ENCODE assay signal across 10 cellular contexts in genomic region chr12:49983892-49984291, GRCh38. TPM values are rescaled to one million over a fixed set of nuclear protein-coding genes. Genes with fewer than 3 reads are reported as not detected.
DNase-seq lines count a peak whose midpoint lies in the region; ATAC-seq, FAIRE-seq and TF ChIP-seq lines count a peak whose summit lies in the region.
"Had no signal": no experiment of that assay in that cellular context is flagged by ENCODE, and none has a peak within 500 bp of the region (broad histone marks: within the 10 kb centered on the region; RNA-seq: fewer than 3 reads in every experiment).

No MANE protein-coding gene starts in this region.

- H3K9ac ChIP-seq in muscle layer of colon (ENCODE audit: low read length) (peak overlapping the region; percentile 17), kidney (ENCODE audit: low read length in 2 of 2) (peak overlapping the region in 1 of 2 donors; percentile 36)

- H3K36me3 ChIP-seq in muscle layer of colon (ENCODE audit: insufficient read depth, low read length) (no peaks in the 10 kb centered on the region), kidney (ENCODE audit: control insufficient read depth in 1 of 2, insufficient read depth in 2 of 2, low read length in 2 of 2) (no peaks in the 10 kb centered on the region)

- no peak for TF ChIP-seq CTCF in kidney (IDR thresholded peaks at IDR 0.05; ENCODE audit: borderline replicate concordance, extremely low read depth, insufficient read depth)

- FAIRE-seq in kidney (lab: Jason Lieb, UNC), result no peak
- FAIRE-seq: GM12891 had no signal

- no peak overlapping the region for H3K27ac Mint-ChIP-seq in naive thymus-derived CD8-positive, alpha-beta T cell

- ATAC-seq in HG02885 (IDR thresholded peaks at IDR 0.05; ENCODE audit: poor library complexity, unreplicated experiment), result no peak
- no peak for ATAC-seq in naive thymus-derived CD8-positive, alpha-beta T cell

- intact Hi-C loops in kidney (cut with DNase I), result no loop called here

- H3K4me1 Mint-ChIP-seq in naive thymus-derived CD8-positive, alpha-beta T cell, result no peaks in the 10 kb centered on the region

- H3K27ac ChIP-seq in caudate nucleus (ENCODE audit: low read depth, low read length), result peak overlapping the region; percentile 42
- peak overlapping the region; percentile 72 for H3K27ac ChIP-seq in muscle layer of colon (ENCODE audit: low read depth, low read length)
- no peak overlapping the region for H3K27ac ChIP-seq in kidney (ENCODE audit: low read depth in 2 of 2, low read length in 2 of 2)

- H3K27me3 ChIP-seq in muscle layer of colon (ENCODE audit: control insufficient read depth in 1 of 2, insufficient read depth in 2 of 2, low read length in 2 of 2), result no peaks in the 10 kb centered on the region

- H3K9me3 Mint-ChIP-seq in naive thymus-derived CD8-positive, alpha-beta T cell, result no peaks in the 10 kb centered on the region

- H3K9me3 ChIP-seq in muscle layer of colon (ENCODE audit: low read length), result no peaks in the 10 kb centered on the region
- no peaks in the 10 kb centered on the region for H3K9me3 ChIP-seq in kidney (ENCODE audit: control insufficient read depth in 1 of 2, low read length in 2 of 2)

- no peaks in the 10 kb centered on the region for H3K27me3 Mint-ChIP-seq in naive thymus-derived CD8-positive, alpha-beta T cell

- no peak overlapping the region for H3K4me3 Mint-ChIP-seq in naive thymus-derived CD8-positive, alpha-beta T cell

- POLR2A ChIA-PET in naive thymus-derived CD8-positive, alpha-beta T cell (lab: Charles Lee), result no interaction called here

- H3K4me1 ChIP-seq in muscle layer of colon (ENCODE audit: insufficient read depth, low read length) (peaks cover 65% of the 10 kb centered on the region), kidney (ENCODE audit: control insufficient read depth in 1 of 2, insufficient read depth in 1 of 2, low read depth in 1 of 2, low read length in 2 of 2) (peaks cover 19 to 27% of the 10 kb centered on the region in 2 donors)

- DNase-seq in CD1c-positive myeloid dendritic cell (ENCODE audit: extremely low spot score) (peak; percentile 58), NCI-H1105 treated with DMSO at 0.1 percent for 48 hours (lab: John Stamatoyannopoulos, UW) (peak; percentile 54), caudate nucleus (lab: John Stamatoyannopoulos, UW) (peak in 19 of 61 donors; percentile 26 to 69 (median 40)), cerebellar nuclear complex (lab: John Stamatoyannopoulos, UW) (no peak), kidney (no peak)
- no peak for DNase-seq in naive thymus-derived CD8-positive, alpha-beta T cell

- H3K4me3 ChIP-seq in muscle layer of colon (ENCODE audit: low read depth in 1 of 2, low read length in 2 of 2), result peak overlapping the region; percentile 8 to 12
- H3K4me3 ChIP-seq in kidney (ENCODE audit: low read length in 2 of 2), result no peak overlapping the region

- H3K36me3 Mint-ChIP-seq in naive thymus-derived CD8-positive, alpha-beta T cell, result peaks cover 0 to 5% (median 4%) of the 10 kb centered on the region in 3 donors

RNA-seq across cellular contexts. Expression of gene AQP6, which starts 11.1 kb away (rescaled TPM):
- 12.0 TPM for total RNA-seq in kidney
- 74.1 TPM for polyA plus RNA-seq in kidney (ENCODE audit: insufficient read depth, low read depth, low replicate concordance)
- total RNA-seq in naive thymus-derived CD8-positive, alpha-beta T cell, result not detected
- not detected for polyA plus RNA-seq in naive thymus-derived CD8-positive, alpha-beta T cell
- total RNA-seq: mononuclear cell had no signal

RNA-seq across cellular contexts. Expression of gene AQP5, which starts 22.2 kb away (rescaled TPM):
- 0.91 TPM for total RNA-seq in kidney
- 0.99 TPM for polyA plus RNA-seq in kidney (ENCODE audit: insufficient read depth, low read depth, low replicate concordance)
- not detected for total RNA-seq in naive thymus-derived CD8-positive, alpha-beta T cell
- not detected for polyA plus RNA-seq in naive thymus-derived CD8-positive, alpha-beta T cell
- total RNA-seq: mononuclear cell had no signal

RNA-seq across cellular contexts. Expression of gene AQP2, which starts 33.4 kb away (rescaled TPM):
- 122 TPM for total RNA-seq in kidney
- 666 TPM for polyA plus RNA-seq in kidney (ENCODE audit: insufficient read depth, low read depth, low replicate concordance)
- not detected for total RNA-seq in naive thymus-derived CD8-positive, alpha-beta T cell
- not detected for polyA plus RNA-seq in naive thymus-derived CD8-positive, alpha-beta T cell
- total RNA-seq: mononuclear cell had no signal

RNA-seq across cellular contexts. Expression of gene RACGAP1, which starts 41.4 kb away (rescaled TPM):
- total RNA-seq in kidney, result 7.7 TPM
- polyA plus RNA-seq in kidney (ENCODE audit: insufficient read depth, low read depth, low replicate concordance), result 5.0 TPM
- total RNA-seq in naive thymus-derived CD8-positive, alpha-beta T cell, result 10 to 100 TPM; 11.0 to 12.8 TPM
- polyA plus RNA-seq in naive thymus-derived CD8-positive, alpha-beta T cell, result 10 to 100 TPM in 1 of 3 donors, 1 to 10 TPM in 2; 8.4 to 11.5 (median 8.6) TPM

Comparison
In these comparisons a context has a peak if more than half of its experiments do, and no peak if none do; other contexts are left out.
1. DNase-seq: peak in CD1c-positive myeloid dendritic cell (single experiment) and NCI-H1105 treated with DMSO at 0.1 percent for 48 hours (single experiment); none in cerebellar nuclear complex (0 of 2), kidney (single experiment) and naive thymus-derived CD8-positive, alpha-beta T cell (0 of 10).
2. H3K27ac ChIP-seq: peak in caudate nucleus (single experiment) and muscle layer of colon (single experiment); none in kidney (0 of 2).
3. H3K4me3 ChIP-seq: peak in muscle layer of colon (2 of 2); none in kidney (0 of 2).
4. RNA of gene AQP6, which starts 11.1 kb away (total RNA-seq): 12.0 TPM in kidney (single experiment); not detected in naive thymus-derived CD8-positive, alpha-beta T cell; every median in the first group is over 10 times any median in the second.
5. RNA of gene AQP2, which starts 33.4 kb away (total RNA-seq): 122 TPM in kidney (single experiment); not detected in naive thymus-derived CD8-positive, alpha-beta T cell; every median in the first group is over 100 times any median in the second.